Comparison of ENCODE assay signal across 8 cellular contexts in genomic region chr12:118373628-118374027, GRCh38. TPM values are rescaled to one million over a fixed set of nuclear protein-coding genes. Genes with fewer than 3 reads are reported as not detected.
DNase-seq lines count a peak whose midpoint lies in the region; ATAC-seq and TF ChIP-seq lines count a peak whose summit lies in the region.

No MANE protein-coding gene starts in this region.

- H3K27ac ChIP-seq in ACC112 (ENCODE audit: low read depth, low read length), result peak overlapping the region; percentile 46; the same call in 1 of the 2 replicates

- TF ChIP-seq CTCF in chondrocyte (IDR thresholded peaks at IDR 0.05) (no peak), GM10248 (IDR thresholded peaks at IDR 0.05; ENCODE audit: control extremely low read depth, extremely low read depth, low read depth, missing control alignments) (no peak)

- no peaks in the 10 kb centered on the region for H3K36me3 ChIP-seq in ACC112 (ENCODE audit: insufficient read depth, low read length)

- H3K9me3 Mint-ChIP-seq in chondrocyte (ENCODE audit: low read depth) (no peaks in the 10 kb centered on the region), naive B cell (no peaks in the 10 kb centered on the region)

- H3K4me1 ChIP-seq in ACC112 (ENCODE audit: control insufficient read depth, insufficient read depth, low read length, unreplicated experiment), result peaks cover 32% of the 10 kb centered on the region

- CTCF ChIA-PET in GM10248 (lab: Yijun Ruan, JAX), result interaction anchor here (0.7 to 2.3 kb wide), 5 partner anchors 15 to 208 kb away, joined by 3 to 19 read pairs (median 3); no protein-coding TSS in a partner anchor

- H3K4me1 Mint-ChIP-seq in chondrocyte (ENCODE audit: low read depth), result peaks cover 47% of the 10 kb centered on the region
- peaks cover 37 to 63% (median 47%) of the 10 kb centered on the region in 3 donors for H3K4me1 Mint-ChIP-seq in naive B cell

- H3K27me3 Mint-ChIP-seq in chondrocyte (ENCODE audit: low read depth) (no peaks in the 10 kb centered on the region), naive B cell (no peaks in the 10 kb centered on the region)

- peaks cover 55% of the 10 kb centered on the region for H3K79me2 ChIP-seq in ACC112 (ENCODE audit: control insufficient read depth, insufficient read depth, low read length, unreplicated experiment)

- DNase-seq in Jurkat, Clone E6-1 (ENCODE audit: low read depth, low spot score), result no peak
- DNase-seq in chondrocyte (ENCODE audit: low spot score), result no peak
- no peak for DNase-seq in naive B cell
- no peak for DNase-seq in GM10248 (ENCODE audit: extremely low spot score)
- DNase-seq in iPS-NIHi11 (ENCODE audit: low spot score), result no peak

- H2AFZ ChIP-seq in ACC112 (ENCODE audit: low read length, unreplicated experiment), result peak overlapping the region; percentile 62

- H3K27ac Mint-ChIP-seq in chondrocyte (ENCODE audit: unreplicated experiment), result no peak overlapping the region
- peak overlapping the region in 5 of 6 donors; percentile 86 to 95 (median 88) for H3K27ac Mint-ChIP-seq in naive B cell

- H3K36me3 Mint-ChIP-seq in chondrocyte (ENCODE audit: low read depth), result no peaks in the 10 kb centered on the region
- H3K36me3 Mint-ChIP-seq in naive B cell, result no peaks in the 10 kb centered on the region

- H3K27me3 ChIP-seq in ACC112 (ENCODE audit: insufficient read depth, low read length), result no peaks in the 10 kb centered on the region

- peak overlapping the region; percentile 93 for H3K4me3 Mint-ChIP-seq in chondrocyte (ENCODE audit: unreplicated experiment)
- peak overlapping the region; percentile 90 to 99 (median 96) for H3K4me3 Mint-ChIP-seq in naive B cell

- POLR2A ChIA-PET in GM10248 (lab: Yijun Ruan, JAX), result interaction anchor here (1.0 kb wide), 1 partner anchor 25 kb away, joined by 3 read pairs; no protein-coding TSS in a partner anchor

- H3K4me3 ChIP-seq in ACC112 (ENCODE audit: low read depth, low read length), result peak overlapping the region; percentile 76
- H3K4me3 ChIP-seq in Jurkat, Clone E6-1 (ENCODE audit: low read length), result peak overlapping the region; percentile 92

- ATAC-seq in naive B cell (ENCODE audit: low read depth in 2 of 2) (no peak), GM21576 (IDR thresholded peaks at IDR 0.05; ENCODE audit: unreplicated experiment) (no peak), GM21515 (IDR thresholded peaks at IDR 0.05; ENCODE audit: unreplicated experiment) (no peak)

RNA-seq across cellular contexts. Expression of gene TAOK3, which starts 0.9 kb away (rescaled TPM):
- 55.1 TPM for polyA plus RNA-seq in Jurkat, Clone E6-1 (2012; ENCODE audit: insufficient read depth, insufficient read length)
- 18.3 to 31.3 TPM (median 19.9 TPM) in 3 replicates for total RNA-seq in chondrocyte
- 10 to 100 TPM; 34.7 to 94.9 (median 86.3) TPM for polyA plus RNA-seq in naive B cell (ENCODE audit: low read depth in 6 of 6)

RNA-seq across cellular contexts. Expression of gene SUDS3, which starts 2.7 kb away (rescaled TPM):
- polyA plus RNA-seq in Jurkat, Clone E6-1 (2012; ENCODE audit: insufficient read depth, insufficient read length), result 26.1 TPM
- 22.6 to 27.8 TPM (median 23.4 TPM) in 3 replicates for total RNA-seq in chondrocyte
- 10 to 100 TPM; 17.2 to 26.0 (median 20.1) TPM for polyA plus RNA-seq in naive B cell (ENCODE audit: low read depth in 6 of 6)
